Comparison of ENCODE assay signal across 26 cellular contexts in genomic region chr4:53147179-53147578, GRCh38.
"Had no signal": no experiment of that assay in that cellular context is flagged by ENCODE, and none has a peak within 500 bp of the region (broad histone marks: within the 10 kb centered on the region; RNA-seq: fewer than 3 reads in every experiment).

No MANE protein-coding gene starts in this region.

- DNase-seq: heart right ventricle; islet precursor cell; left ventricle myocardium superior; lower lobe of right lung; mammary epithelial cell; mesendoderm; midbrain; mucosa of descending colon; naive thymus-derived CD4-positive, alpha-beta T cell; ovary; stimulated activated CD4-positive, alpha-beta T cell treated with anti-CD3 and anti-CD28 coated beads, Interleukin-12 subunit alpha, Interleukin-12 subunit beta, amount 100 ng/mL, for 4 hours; stimulated activated CD4-positive, alpha-beta T cell treated with anti-CD3 and anti-CD28 coated beads, Interleukin-15, amount 100 ng/mL, for 24 hours; stimulated activated CD4-positive, alpha-beta T cell treated with anti-CD3 and anti-CD28 coated beads, Interleukin-2, amount 100 ng/mL, for 24 hours; stimulated activated CD4-positive, alpha-beta T cell treated with anti-CD3 and anti-CD28 coated beads, Interleukin-4, amount 100 ng/mL, for 1 hour; stimulated activated naive B cell treated with anti-CD40 and anti-IgM and Interleukin-4, amounts not matched to agents 10 μg/mL and 1 μg/mL and 100 μg/mL, for 72 hours; stimulated activated naive CD8-positive, alpha-beta T cell treated with anti-CD3 and anti-CD28 coated beads, Interleukin-15, Interleukin-2, amounts not matched to agents 100 U/mL and 50 U/mL, for 24 hours; stomach; testis; thyroid gland; transverse colon; upper lobe of left lung had no signal

- H3K27ac Mint-ChIP-seq: naive thymus-derived CD4-positive, alpha-beta T cell; natural killer cell treated with Interleukin-12 subunit alpha and Interleukin-12 subunit beta and Interleukin-15 and Interleukin-18, amount 100 ng/mL, for 72 hours; progenitor cell of endocrine pancreas; stimulated activated naive B cell treated with anti-CD40 and anti-IgM and Interleukin-4, amounts not matched to agents 10 μg/mL and 1 μg/mL and 100 μg/mL, for 72 hours had no signal

- H3K4me1 ChIP-seq: lower lobe of right lung, testis had no signal

- H3K36me3 Mint-ChIP-seq: natural killer cell treated with Interleukin-12 subunit alpha and Interleukin-12 subunit beta and Interleukin-15 and Interleukin-18, amount 100 ng/mL, for 72 hours had no signal

- ATAC-seq: heart right ventricle; left ventricle myocardium superior; lower lobe of right lung; mucosa of descending colon; naive thymus-derived CD4-positive, alpha-beta T cell; natural killer cell treated with Interleukin-12 subunit alpha and Interleukin-12 subunit beta and Interleukin-15 and Interleukin-18, amount 100 ng/mL, for 72 hours; stimulated activated naive B cell treated with anti-CD40 and anti-IgM and Interleukin-4, amounts not matched to agents 10 μg/mL and 1 μg/mL and 100 μg/mL, for 72 hours; stimulated activated naive CD8-positive, alpha-beta T cell treated with anti-CD3 and anti-CD28 coated beads, Interleukin-15, Interleukin-2, amounts not matched to agents 100 U/mL and 50 U/mL, for 24 hours had no signal

- H3K36me3 ChIP-seq: ovary, right atrium auricular region had no signal

- H3K4me2 ChIP-seq: hepatocyte had no signal

- H3K9me3 Mint-ChIP-seq: naive thymus-derived CD4-positive, alpha-beta T cell; natural killer cell treated with Interleukin-12 subunit alpha and Interleukin-12 subunit beta and Interleukin-15 and Interleukin-18, amount 100 ng/mL, for 72 hours; stimulated activated naive B cell treated with anti-CD40 and anti-IgM and Interleukin-4, amounts not matched to agents 10 μg/mL and 1 μg/mL and 100 μg/mL, for 72 hours had no signal

- H2AFZ ChIP-seq: hepatocyte had no signal

- H3K9me3 ChIP-seq: heart right ventricle, lower lobe of right lung, mucosa of descending colon, ovary, right atrium auricular region, stomach, testis, thyroid gland, transverse colon, upper lobe of left lung had no signal

- H3K27me3 ChIP-seq: heart right ventricle, hepatocyte, ovary, right atrium auricular region, stomach, testis, thyroid gland, transverse colon, upper lobe of left lung had no signal

- H3K4me3 ChIP-seq: heart right ventricle, hepatocyte, lower lobe of right lung, mucosa of descending colon, ovary, right atrium auricular region, skin epidermis, stomach, testis, thyroid gland, transverse colon, upper lobe of left lung had no signal

- H3K27ac ChIP-seq: heart right ventricle, hepatocyte, lower lobe of right lung, ovary, right atrium auricular region, skin epidermis, stomach, thyroid gland, transverse colon, upper lobe of left lung had no signal
